ENCODE assay signal across 34 cellular contexts in genomic region chr6:149634315-149634714, GRCh38.
"Had no signal": no experiment of that assay in that cellular context is flagged by ENCODE, and none has a peak within 500 bp of the region (broad histone marks: within the 10 kb centered on the region; RNA-seq: fewer than 3 reads in every experiment).

No MANE protein-coding gene starts in this region.

- H3K4me3 ChIP-seq: adrenal gland, ascending aorta, breast epithelium, cardiac muscle cell, colonic mucosa had no signal

- H3K9me3 Mint-ChIP-seq: activated CD4-positive, alpha-beta memory T cell treated with anti-CD3 and anti-CD28 coated beads for 36 hours; activated CD4-positive, alpha-beta T cell treated with anti-CD3 and anti-CD28 coated beads, Interleukin-2, amount 10 ng/mL, durations not matched to agents 24 days and 14 days; activated naive CD4-positive, alpha-beta T cell treated with anti-CD3 and anti-CD28 coated beads for 36 hours; activated naive CD4-positive, alpha-beta T cell treated with anti-CD3 and anti-CD28 coated beads, Interleukin-2, amount 50 U/mL, for 24 hours; activated naive CD8-positive, alpha-beta T cell treated with anti-CD3 and anti-CD28 coated beads for 36 hours; activated naive CD8-positive, alpha-beta T cell treated with anti-CD3 and anti-CD28 coated beads, Interleukin-2, amount 50 U/mL, for 24 hours; activated T-helper 1 cell treated with anti-CD3 and anti-CD28 coated beads, Interleukin-12 subunit alpha, Interleukin-12 subunit beta, Interleukin-2, Interleukin-4 antibody, amounts not matched to agents 30 ng/mL and 10 ng/mL and 1 ng/mL, durations not matched to agents 14 hours and 24 hours and 36 hours; activated T-helper 2 cell treated with anti-CD3 and anti-CD28 coated beads, Interferon-gamma antibody, Interleukin-2, Interleukin-4, amounts not matched to agents 10 μg/mL and 5 μg/mL and 100 μg/mL, durations not matched to agents 14 hours and 24 hours and 36 hours; brain; endodermal cell; T-helper 2 cell treated with Interferon-gamma antibody and Interleukin-4, amounts not matched to agents 5 μg/mL and 100 μg/mL, for 36 hours had no signal

- ATAC-seq: activated CD4-positive, alpha-beta T cell treated with anti-CD3 and anti-CD28 coated beads for 36 hours; activated CD8-positive, alpha-beta memory T cell treated with anti-CD3 and anti-CD28 coated beads, Interleukin-2, amount 10 ng/mL, durations not matched to agents 7 days and 5 days; activated CD8-positive, alpha-beta T cell treated with anti-CD3 and anti-CD28 coated beads, Interleukin-2, amount 10 ng/mL, durations not matched to agents 7 days and 5 days; activated naive CD8-positive, alpha-beta T cell treated with anti-CD3 and anti-CD28 coated beads, Interleukin-2, amount 50 U/mL, for 24 hours; esophagus mucosa; T-helper 17 cell had no signal

- H3K27me3 ChIP-seq: adrenal gland, ascending aorta, breast epithelium, cardiac muscle cell, colonic mucosa had no signal

- H3K9me3 ChIP-seq: adrenal gland, ascending aorta, breast epithelium, colonic mucosa had no signal

- H3K27me3 Mint-ChIP-seq: activated CD4-positive, alpha-beta memory T cell treated with anti-CD3 and anti-CD28 coated beads for 36 hours; activated CD4-positive, alpha-beta T cell treated with anti-CD3 and anti-CD28 coated beads for 36 hours; activated CD4-positive, alpha-beta T cell treated with anti-CD3 and anti-CD28 coated beads, Interleukin-2, amount 10 ng/mL, durations not matched to agents 24 days and 14 days; activated CD8-positive, alpha-beta memory T cell treated with anti-CD3 and anti-CD28 coated beads, Interleukin-2, amount 10 ng/mL, durations not matched to agents 7 days and 5 days; activated naive CD4-positive, alpha-beta T cell treated with anti-CD3 and anti-CD28 coated beads, Interleukin-2, amount 50 U/mL, for 24 hours; activated naive CD8-positive, alpha-beta T cell treated with anti-CD3 and anti-CD28 coated beads for 36 hours; activated naive CD8-positive, alpha-beta T cell treated with anti-CD3 and anti-CD28 coated beads, Interleukin-2, amount 50 U/mL, for 24 hours; brain; T-helper 17 cell had no signal

- DNase-seq: activated CD4-positive, alpha-beta memory T cell treated with anti-CD3 and anti-CD28 coated beads for 36 hours; activated CD4-positive, alpha-beta T cell treated with anti-CD3 and anti-CD28 coated beads for 36 hours; activated CD4-positive, alpha-beta T cell treated with anti-CD3 and anti-CD28 coated beads, Interleukin-2, amount 10 ng/mL, durations not matched to agents 24 days and 14 days; activated CD4-positive, CD25-positive, alpha-beta regulatory T cell; activated CD4-positive, CD25-positive, alpha-beta regulatory T cell treated with anti-CD3 and anti-CD28 coated beads, Interleukin-2, amount 50 U/mL, for 72 hours; activated CD8-positive, alpha-beta memory T cell treated with anti-CD3 and anti-CD28 coated beads, Interleukin-2, amount 10 ng/mL, durations not matched to agents 7 days and 5 days; activated CD8-positive, alpha-beta memory T cell treated with anti-CD3 and anti-CD28 coated beads, Interleukin-2, amount 50 U/mL, for 4 hours; activated CD8-positive, alpha-beta T cell treated with anti-CD3 and anti-CD28 coated beads, Interleukin-2, amount 10 ng/mL, durations not matched to agents 7 days and 5 days; activated effector memory CD4-positive, alpha-beta T cell treated with anti-CD3 and anti-CD28 coated beads, Interleukin-2, amount 50 U/mL, for 16 hours; activated naive CD4-positive, alpha-beta T cell treated with anti-CD3 and anti-CD28 coated beads for 36 hours; activated naive CD8-positive, alpha-beta T cell treated with anti-CD3 and anti-CD28 coated beads for 36 hours; activated naive CD8-positive, alpha-beta T cell treated with anti-CD3 and anti-CD28 coated beads, Interleukin-2, amount 50 U/mL, for 24 hours; activated T-cell treated with anti-CD3 and anti-CD28 coated beads, Interleukin-2, amount 50 U/mL, for 1 hour; activated T-cell treated with anti-CD3 and anti-CD28 coated beads, Interleukin-2, amount 50 U/mL, for 48 hours; adrenal gland; central memory CD4-positive, alpha-beta T cell; cerebellar nuclear complex; colonic mucosa; effector memory CD4-positive, alpha-beta T cell; endodermal cell; foreskin fibroblast; head of caudate nucleus; T-helper 17 cell; T1000; WERI-Rb-1 had no signal

- H3K27ac ChIP-seq: adrenal gland, ascending aorta, breast epithelium, cardiac muscle cell, colonic mucosa, WERI-Rb-1 had no signal

- H3K4me1 Mint-ChIP-seq: brain, endodermal cell had no signal

- H3K27ac Mint-ChIP-seq: activated CD4-positive, alpha-beta memory T cell treated with anti-CD3 and anti-CD28 coated beads for 36 hours; activated CD4-positive, alpha-beta T cell treated with anti-CD3 and anti-CD28 coated beads for 36 hours; activated CD4-positive, alpha-beta T cell treated with anti-CD3 and anti-CD28 coated beads, Interleukin-2, amount 10 ng/mL, durations not matched to agents 24 days and 14 days; activated CD8-positive, alpha-beta memory T cell treated with anti-CD3 and anti-CD28 coated beads, Interleukin-2, amount 10 ng/mL, durations not matched to agents 7 days and 5 days; activated CD8-positive, alpha-beta T cell treated with anti-CD3 and anti-CD28 coated beads, Interleukin-2, amount 10 ng/mL, durations not matched to agents 7 days and 5 days; activated naive CD4-positive, alpha-beta T cell treated with anti-CD3 and anti-CD28 coated beads for 36 hours; activated naive CD4-positive, alpha-beta T cell treated with anti-CD3 and anti-CD28 coated beads, Interleukin-2, amount 50 U/mL, for 24 hours; activated naive CD8-positive, alpha-beta T cell treated with anti-CD3 and anti-CD28 coated beads for 36 hours; activated naive CD8-positive, alpha-beta T cell treated with anti-CD3 and anti-CD28 coated beads, Interleukin-2, amount 50 U/mL, for 24 hours; activated T-helper 1 cell treated with anti-CD3 and anti-CD28 coated beads, Interleukin-12 subunit alpha, Interleukin-12 subunit beta, Interleukin-2, Interleukin-4 antibody, amounts not matched to agents 30 ng/mL and 10 ng/mL and 1 ng/mL, durations not matched to agents 14 hours and 24 hours and 36 hours; activated T-helper 2 cell treated with anti-CD3 and anti-CD28 coated beads, Interferon-gamma antibody, Interleukin-2, Interleukin-4, amounts not matched to agents 10 μg/mL and 5 μg/mL and 100 μg/mL, durations not matched to agents 14 hours and 24 hours and 36 hours; brain; endodermal cell; T-helper 2 cell treated with Interferon-gamma antibody and Interleukin-4, amounts not matched to agents 5 μg/mL and 100 μg/mL, for 36 hours had no signal

- H3K4me1 ChIP-seq: adrenal gland, ascending aorta, breast epithelium, colonic mucosa had no signal

- H3K4me3 Mint-ChIP-seq: activated CD4-positive, alpha-beta memory T cell treated with anti-CD3 and anti-CD28 coated beads for 36 hours; activated CD4-positive, alpha-beta T cell treated with anti-CD3 and anti-CD28 coated beads for 36 hours; activated CD4-positive, alpha-beta T cell treated with anti-CD3 and anti-CD28 coated beads, Interleukin-2, amount 10 ng/mL, durations not matched to agents 24 days and 14 days; activated CD8-positive, alpha-beta memory T cell treated with anti-CD3 and anti-CD28 coated beads, Interleukin-2, amount 10 ng/mL, durations not matched to agents 7 days and 5 days; activated CD8-positive, alpha-beta T cell treated with anti-CD3 and anti-CD28 coated beads, Interleukin-2, amount 10 ng/mL, durations not matched to agents 7 days and 5 days; activated naive CD4-positive, alpha-beta T cell treated with anti-CD3 and anti-CD28 coated beads for 36 hours; activated naive CD4-positive, alpha-beta T cell treated with anti-CD3 and anti-CD28 coated beads, Interleukin-2, amount 50 U/mL, for 24 hours; activated naive CD8-positive, alpha-beta T cell treated with anti-CD3 and anti-CD28 coated beads for 36 hours; activated naive CD8-positive, alpha-beta T cell treated with anti-CD3 and anti-CD28 coated beads, Interleukin-2, amount 50 U/mL, for 24 hours; activated T-helper 1 cell treated with anti-CD3 and anti-CD28 coated beads, Interleukin-12 subunit alpha, Interleukin-12 subunit beta, Interleukin-2, Interleukin-4 antibody, amounts not matched to agents 30 ng/mL and 10 ng/mL and 1 ng/mL, durations not matched to agents 14 hours and 24 hours and 36 hours; brain; endodermal cell; T-helper 17 cell; T-helper 2 cell treated with Interferon-gamma antibody and Interleukin-4, amounts not matched to agents 5 μg/mL and 100 μg/mL, for 36 hours had no signal

- H3K36me3 ChIP-seq: breast epithelium had no signal
